Comparison of ENCODE assay signal across 9 cellular contexts in genomic region chr10:95289921-95290421, GRCh38. TPM values are rescaled to one million over a fixed set of nuclear protein-coding genes. Genes with fewer than 3 reads are reported as not detected.
DNase-seq lines count a peak whose midpoint lies in the region; ATAC-seq and TF ChIP-seq lines count a peak whose summit lies in the region.
"Had no signal": no experiment of that assay in that cellular context is flagged by ENCODE, and none has a peak within 500 bp of the region (broad histone marks: within the 10 kb centered on the region; RNA-seq: fewer than 3 reads in every experiment).

No MANE protein-coding gene starts in this region.

- peak overlapping the region in 1 of 9 donors; percentile 82 for H3K27ac Mint-ChIP-seq in naive thymus-derived CD4-positive, alpha-beta T cell

- H3K36me3 ChIP-seq in HUES64 (ENCODE audit: insufficient read depth, low read length) (no peaks in the 10 kb centered on the region; the same call in 1 of the 2 replicates), colonic mucosa (no peaks in the 10 kb centered on the region)
- no peaks in the 10 kb centered on the region for H3K36me3 ChIP-seq in naive thymus-derived CD4-positive, alpha-beta T cell (ENCODE audit: control insufficient read depth in 2 of 3, insufficient read depth in 3 of 3, low read length in 3 of 3)

- ATAC-seq in naive thymus-derived CD4-positive, alpha-beta T cell = no peak
- ATAC-seq in left colon (no peak), HG02759 (IDR thresholded peaks at IDR 0.05; ENCODE audit: unreplicated experiment) (no peak)

- H3K4me3 Mint-ChIP-seq in naive thymus-derived CD4-positive, alpha-beta T cell = peak overlapping the region; percentile 66 to 88 (median 75)

- TF ChIP-seq CTCF in AG09309 (IDR thresholded peaks at IDR 0.05; ENCODE audit: control insufficient read depth, insufficient read depth, low read depth, low read length, missing control alignments) (no peak), colonic mucosa (IDR thresholded peaks at IDR 0.05) (no peak)

- H3K4me1 Mint-ChIP-seq in naive thymus-derived CD4-positive, alpha-beta T cell = peaks cover 10 to 45% (median 21%) of the 10 kb centered on the region in 7 donors

- H3K9me3 Mint-ChIP-seq in naive thymus-derived CD4-positive, alpha-beta T cell = peaks cover 0 to 2% (median 0%) of the 10 kb centered on the region in 11 donors

- no peaks in the 10 kb centered on the region for H3K9me3 ChIP-seq in HUES64 (ENCODE audit: insufficient read depth, low read depth, low read length)
- no peaks in the 10 kb centered on the region for H3K9me3 ChIP-seq in colonic mucosa
- H3K9me3 ChIP-seq in naive thymus-derived CD4-positive, alpha-beta T cell (ENCODE audit: control insufficient read depth in 2 of 3, low read length in 3 of 3) = no peaks in the 10 kb centered on the region

- peaks cover 0 to 5% (median 0%) of the 10 kb centered on the region in 5 donors for H3K36me3 Mint-ChIP-seq in naive thymus-derived CD4-positive, alpha-beta T cell

- no peak overlapping the region for H3K27ac ChIP-seq in HUES64 (ENCODE audit: low read depth, low read length)
- peak overlapping the region; percentile 89 for H3K27ac ChIP-seq in colonic mucosa
- no peak overlapping the region for H3K27ac ChIP-seq in naive thymus-derived CD4-positive, alpha-beta T cell (ENCODE audit: low read depth, low read length)

- H3K4me3 ChIP-seq in AG09309 (ENCODE audit: control insufficient read depth, low read depth, low read length) = peak overlapping the region; percentile 82
- peak overlapping the region; percentile 88 for H3K4me3 ChIP-seq in HUES64 (ENCODE audit: low read length)
- H3K4me3 ChIP-seq in colonic mucosa = peak overlapping the region; percentile 60
- peak overlapping the region; percentile 43 for H3K4me3 ChIP-seq in naive thymus-derived CD4-positive, alpha-beta T cell (ENCODE audit: low read length)

- DNase-seq in AG09309 (ENCODE audit: low read depth) (no peak), colonic mucosa (no peak), T-helper 9 cell (no peak), NCI-H2107 treated with DMSO at 0.1 percent for 48 hours (lab: John Stamatoyannopoulos, UW; ENCODE audit: unreplicated experiment) (no peak), left colon (no peak)
- no peak for DNase-seq in naive thymus-derived CD4-positive, alpha-beta T cell
- DNase-seq: SIG-M5 had no signal

- intact Hi-C loops in colonic mucosa (cut with DNase I) = no loop called here
- intact Hi-C loops in naive thymus-derived CD4-positive, alpha-beta T cell (cut with micrococcal nuclease) = loop anchor here in 1 of 2 donors (5.0 kb wide), 1 partner anchor 108 kb away; no protein-coding TSS in a partner anchor
- intact Hi-C loops in left colon (cut with DNase I, micrococcal nuclease) = no loop called here

- WGBS in HUES64 = 1% methylated on average over 12 of the region's 14 CpGs

- POLR2A ChIA-PET in naive thymus-derived CD4-positive, alpha-beta T cell (lab: Charles Lee) = no interaction called here

- CTCF ChIA-PET in naive thymus-derived CD4-positive, alpha-beta T cell (lab: Charles Lee) = no interaction called here

- peaks cover 39 to 65% (median 55%) of the 10 kb centered on the region in 5 donors for H3K27me3 Mint-ChIP-seq in naive thymus-derived CD4-positive, alpha-beta T cell

- H3K9ac ChIP-seq in HUES64 (ENCODE audit: low read depth, low read length) (peak overlapping the region; percentile 91), colonic mucosa (ENCODE audit: low read depth in 2 of 2, low read length in 2 of 2) (peak overlapping the region; percentile 95 to 98)

- H3K4me1 ChIP-seq in HUES64 (ENCODE audit: insufficient read depth, low read length) (peaks cover 36% of the 10 kb centered on the region), colonic mucosa (peaks cover 22% of the 10 kb centered on the region)
- peaks cover 4 to 5% of the 10 kb centered on the region in 2 donors for H3K4me1 ChIP-seq in naive thymus-derived CD4-positive, alpha-beta T cell (ENCODE audit: control insufficient read depth in 2 of 2, insufficient read depth in 2 of 2, low read length in 2 of 2)

- peaks cover 24% of the 10 kb centered on the region for H3K27me3 ChIP-seq in HUES64 (ENCODE audit: insufficient read depth, low read length)
- no peaks in the 10 kb centered on the region for H3K27me3 ChIP-seq in colonic mucosa
- H3K27me3 ChIP-seq in naive thymus-derived CD4-positive, alpha-beta T cell (ENCODE audit: control insufficient read depth in 2 of 2, insufficient read depth in 2 of 2, low read length in 2 of 2) = peaks cover 0 to 9% of the 10 kb centered on the region in 2 donors

RNA-seq across cellular contexts. Expression of gene PDLIM1, which starts 0.8 kb away (rescaled TPM):
- 127 TPM for polyA plus RNA-seq in HUES64 (2013, experiment 1 of 2)
- 142 TPM for polyA plus RNA-seq in HUES64 (2013, experiment 2 of 2)
- 100 to 1,000 TPM; 246 to 433 TPM for total RNA-seq in colonic mucosa
- total RNA-seq in naive thymus-derived CD4-positive, alpha-beta T cell = 10 to 100 TPM in 2 of 5 experiments, under 1 TPM in 3; 0.32 to 27.6 (median 0.61) TPM
- polyA plus RNA-seq in naive thymus-derived CD4-positive, alpha-beta T cell = 1 to 10 TPM in 1 of 2 donors, under 1 TPM in 1; 0.89 to 1.2 TPM
- 100 to 1,000 TPM; 342 to 417 TPM for total RNA-seq in left colon

Comparison
In these comparisons a context has a peak if more than half of its experiments do, and no peak if none do; other contexts are left out.
1. RNA of gene PDLIM1, which starts 0.8 kb away (total RNA-seq): 246 to 433 TPM in colonic mucosa and 342 to 417 TPM in left colon; 0.32 to 27.6 TPM in naive thymus-derived CD4-positive, alpha-beta T cell; every median in the first group is over 4 times any median in the second.
2. Peak in every context shown above with its lines, with median percentiles within 50 percentile points of each other: H3K4me3 ChIP-seq.